13 cellular contexts compared by ENCODE assay signal in genomic region chr19:55684946-55685681, GRCh38. TPM values are rescaled to one million over a fixed set of nuclear protein-coding genes. Genes with fewer than 3 reads are reported as not detected.
DNase-seq lines count a peak whose midpoint lies in the region; ATAC-seq, FAIRE-seq and TF ChIP-seq lines count a peak whose summit lies in the region.
"Had no signal": no experiment of that assay in that cellular context is flagged by ENCODE, and none has a peak within 500 bp of the region (broad histone marks: within the 10 kb centered on the region; RNA-seq: fewer than 3 reads in every experiment).

No MANE protein-coding gene starts in this region.

- H3K4me1 Mint-ChIP-seq in central memory CD8-positive, alpha-beta T cell: peaks cover 19% of the 10 kb centered on the region
- H3K4me1 Mint-ChIP-seq: activated naive CD8-positive, alpha-beta T cell treated with anti-CD3 and anti-CD28 coated beads, Interleukin-2, amount 10 ng/mL, durations not matched to agents 7 days and 5 days had no signal

- no peaks in the 10 kb centered on the region for H3K9me3 Mint-ChIP-seq in central memory CD8-positive, alpha-beta T cell
- H3K9me3 Mint-ChIP-seq: activated CD4-positive, alpha-beta memory T cell treated with anti-CD3 and anti-CD28 coated beads for 36 hours; activated naive CD8-positive, alpha-beta T cell treated with anti-CD3 and anti-CD28 coated beads, Interleukin-2, amount 10 ng/mL, durations not matched to agents 7 days and 5 days; activated T-cell treated with anti-CD3 and anti-CD28 coated beads, Interleukin-2, amount 50 U/mL, for 72 hours; endodermal cell had no signal

- H3K4me3 Mint-ChIP-seq in central memory CD8-positive, alpha-beta T cell: no peak overlapping the region
- H3K4me3 Mint-ChIP-seq: activated CD4-positive, alpha-beta memory T cell treated with anti-CD3 and anti-CD28 coated beads for 36 hours; activated naive CD8-positive, alpha-beta T cell treated with anti-CD3 and anti-CD28 coated beads, Interleukin-2, amount 10 ng/mL, durations not matched to agents 7 days and 5 days; activated T-cell treated with anti-CD3 and anti-CD28 coated beads, Interleukin-2, amount 50 U/mL, for 72 hours had no signal

- TF ChIP-seq CTCF in pancreas (IDR thresholded peaks at IDR 0.05): no peak

- H3K4me3 ChIP-seq in pancreas: no peak overlapping the region

- no peaks in the 10 kb centered on the region for H3K27me3 ChIP-seq in pancreas

- H3K4me1 ChIP-seq in pancreas: peaks cover 21 to 35% (median 29%) of the 10 kb centered on the region in 3 donors

- FAIRE-seq in pancreas (lab: Jason Lieb, UNC): no peak
- FAIRE-seq: GM18507, GM19239 had no signal

- WGBS in pancreas, 2 donors: 94% methylated on average over 60 of the region's 60 CpGs

- H3K27ac ChIP-seq in pancreas: peak overlapping the region in 3 of 4 donors; percentile 6 to 90 (median 83)

- intact Hi-C loops in pancreas (cut with DNase I): no loop called here

- no peaks in the 10 kb centered on the region for H3K9me3 ChIP-seq in pancreas

- DNase-seq in central memory CD8-positive, alpha-beta T cell (ENCODE audit: low spot score in 2 of 2): no peak
- DNase-seq in pancreas (peak in 2 of 6 donors; percentile 40 to 80), GM03348 (ENCODE audit: low spot score) (no peak), DMS153 (lab: John Stamatoyannopoulos, UW) (no peak)
- DNase-seq: activated CD4-positive, alpha-beta memory T cell treated with anti-CD3 and anti-CD28 coated beads for 36 hours; activated naive CD8-positive, alpha-beta T cell treated with anti-CD3 and anti-CD28 coated beads, Interleukin-2, amount 10 ng/mL, durations not matched to agents 7 days and 5 days; activated T-cell treated with anti-CD3 and anti-CD28 coated beads, Interleukin-2, amount 50 U/mL, for 72 hours; AML-193; endodermal cell; NCI-H2081; NCI-H526 had no signal

- peaks cover 16% of the 10 kb centered on the region for H3K36me3 Mint-ChIP-seq in central memory CD8-positive, alpha-beta T cell (ENCODE audit: insufficient read depth)

- peak overlapping the region; percentile 35 for H3K27ac Mint-ChIP-seq in central memory CD8-positive, alpha-beta T cell (ENCODE audit: low read depth)
- H3K27ac Mint-ChIP-seq: activated CD4-positive, alpha-beta memory T cell treated with anti-CD3 and anti-CD28 coated beads for 36 hours; activated naive CD8-positive, alpha-beta T cell treated with anti-CD3 and anti-CD28 coated beads, Interleukin-2, amount 10 ng/mL, durations not matched to agents 7 days and 5 days; activated T-cell treated with anti-CD3 and anti-CD28 coated beads, Interleukin-2, amount 50 U/mL, for 72 hours had no signal

- ATAC-seq in central memory CD8-positive, alpha-beta T cell (replicated peaks; ENCODE audit: extremely low read depth, poor library complexity, severe bottlenecking): no peak
- no peak for ATAC-seq in pancreas
- ATAC-seq: activated T-cell treated with anti-CD3 and anti-CD28 coated beads, Interleukin-2, amount 50 U/mL, for 72 hours had no signal

- no peaks in the 10 kb centered on the region for H3K27me3 Mint-ChIP-seq in central memory CD8-positive, alpha-beta T cell
- H3K27me3 Mint-ChIP-seq: activated CD4-positive, alpha-beta memory T cell treated with anti-CD3 and anti-CD28 coated beads for 36 hours; activated naive CD8-positive, alpha-beta T cell treated with anti-CD3 and anti-CD28 coated beads, Interleukin-2, amount 10 ng/mL, durations not matched to agents 7 days and 5 days had no signal

- peaks cover 3 to 23% (median 22%) of the 10 kb centered on the region in 3 donors for H3K36me3 ChIP-seq in pancreas

RNA-seq across cellular contexts. Expression of gene EPN1, which starts 10.1 kb away (rescaled TPM):
- 100 to 1,000 TPM in 1 of 6 donors, 10 to 100 TPM in 5; 64.9 to 102 (median 84.6) TPM for total RNA-seq in pancreas
- polyA plus RNA-seq in pancreas: 10 to 100 TPM; 38.4 to 76.8 TPM

RNA-seq across cellular contexts. Expression of gene U2AF2, which starts 30.3 kb away (rescaled TPM):
- total RNA-seq in pancreas: 10 to 100 TPM; 38.4 to 97.0 (median 58.8) TPM
- 100 to 1,000 TPM in 1 of 2 donors, 10 to 100 TPM in 1; 74.8 to 113 TPM for polyA plus RNA-seq in pancreas

RNA-seq across cellular contexts. Expression of gene CCDC106, which starts 37.1 kb away (rescaled TPM):
- total RNA-seq in pancreas: 1 to 10 TPM; 3.2 to 6.2 (median 5.0) TPM
- polyA plus RNA-seq in pancreas: 10 to 100 TPM; 20.7 to 22.8 TPM

RNA-seq across cellular contexts. Expression of gene ZNF581, which starts 41.7 kb away (rescaled TPM):
- total RNA-seq in pancreas: 10 to 100 TPM; 12.9 to 23.2 (median 16.9) TPM
- polyA plus RNA-seq in pancreas: 10 to 100 TPM; 13.8 to 16.6 TPM

RNA-seq across cellular contexts. Expression of gene ZNF580, which starts 44.3 kb away (rescaled TPM):
- 10 to 100 TPM; 12.7 to 24.3 (median 17.6) TPM for total RNA-seq in pancreas
- 10 to 100 TPM; 35.0 to 40.5 TPM for polyA plus RNA-seq in pancreas
